ENCODE assay signal across 10 cellular contexts in genomic region chr3:99938270-99938955, GRCh38.
DNase-seq lines count a peak whose midpoint lies in the region; ATAC-seq and TF ChIP-seq lines count a peak whose summit lies in the region.
"Had no signal": no experiment of that assay in that cellular context is flagged by ENCODE, and none has a peak within 500 bp of the region (broad histone marks: within the 10 kb centered on the region; RNA-seq: fewer than 3 reads in every experiment).

No MANE protein-coding gene starts in this region.

- peaks cover 0 to 2% (median 0%) of the 10 kb centered on the region in 4 donors for H3K4me1 Mint-ChIP-seq in CD4-positive, alpha-beta memory T cell

- TF ChIP-seq CTCF in brain microvascular endothelial cell (IDR thresholded peaks at IDR 0.05; ENCODE audit: low read depth, low read length, missing control alignments) = no peak
- no peak for TF ChIP-seq CTCF in spleen (IDR thresholded peaks at IDR 0.05 in 8 of 11, conservative IDR thresholded peaks at IDR 0.05 in 3 of 11)

- intact Hi-C loops in spleen (cut with DNase I; ENCODE audit: low total_unique reads) = no loop called here
- intact Hi-C loops in CD4-positive, alpha-beta memory T cell (cut with micrococcal nuclease) = no loop called here

- peak overlapping the region; percentile 8 for H3K27ac ChIP-seq in brain microvascular endothelial cell
- peak overlapping the region; percentile 39 for H3K27ac ChIP-seq in skeletal muscle tissue (ENCODE audit: low read depth, low read length)
- H3K27ac ChIP-seq in spleen = no peak overlapping the region
- H3K27ac ChIP-seq in CD4-positive, alpha-beta memory T cell (ENCODE audit: low read depth, low read length) = no peak overlapping the region

- peaks cover 0 to 7% of the 10 kb centered on the region in 2 donors for H3K36me3 Mint-ChIP-seq in CD4-positive, alpha-beta memory T cell

- no peak overlapping the region for H3K27ac Mint-ChIP-seq in CD4-positive, alpha-beta memory T cell

- H3K27me3 Mint-ChIP-seq in CD4-positive, alpha-beta memory T cell = no peaks in the 10 kb centered on the region

- no peaks in the 10 kb centered on the region for H3K27me3 ChIP-seq in brain microvascular endothelial cell (replicated peaks)
- no peaks in the 10 kb centered on the region for H3K27me3 ChIP-seq in skeletal muscle tissue (ENCODE audit: control insufficient read depth in 3 of 3, insufficient read depth in 3 of 3, low read length in 3 of 3)
- no peaks in the 10 kb centered on the region for H3K27me3 ChIP-seq in spleen (replicated peaks in 1 of 7)
- H3K27me3 ChIP-seq in CD4-positive, alpha-beta memory T cell (ENCODE audit: insufficient read depth, low read length) = no peaks in the 10 kb centered on the region

- POLR2A ChIA-PET in CD4-positive, alpha-beta memory T cell (lab: Charles Lee; ENCODE audit: partially characterized antibody) = no interaction called here

- no peaks in the 10 kb centered on the region for H3K9me3 ChIP-seq in skeletal muscle tissue (ENCODE audit: control insufficient read depth in 3 of 3, low read length in 3 of 3)
- no peaks in the 10 kb centered on the region for H3K9me3 ChIP-seq in spleen
- no peaks in the 10 kb centered on the region for H3K9me3 ChIP-seq in CD4-positive, alpha-beta memory T cell (ENCODE audit: control insufficient read depth in 1 of 2, low read length in 2 of 2)

- H3K4me3 Mint-ChIP-seq in CD4-positive, alpha-beta memory T cell = peak overlapping the region in 1 of 8 donors; percentile 31

- H3K4me3 ChIP-seq in brain microvascular endothelial cell (ENCODE audit: low read depth, low read length) (no peak overlapping the region), skeletal muscle tissue (ENCODE audit: low read length in 3 of 3) (no peak overlapping the region), spleen (no peak overlapping the region)
- H3K4me3 ChIP-seq in CD4-positive, alpha-beta memory T cell (ENCODE audit: low read length in 2 of 2) = no peak overlapping the region

- in situ Hi-C loops in brain microvascular endothelial cell (cut with HindIII; ENCODE audit: low pct_ligation_motif_present, low sequenced_read_pairs) = no loop called here

- H3K36me3 ChIP-seq in brain microvascular endothelial cell (replicated peaks) (no peaks in the 10 kb centered on the region), skeletal muscle tissue (ENCODE audit: control insufficient read depth in 3 of 3, insufficient read depth in 3 of 3, low read length in 3 of 3) (no peaks in the 10 kb centered on the region), spleen (no peaks in the 10 kb centered on the region)
- no peaks in the 10 kb centered on the region for H3K36me3 ChIP-seq in CD4-positive, alpha-beta memory T cell (ENCODE audit: insufficient read depth, low read length)

- WGBS in spleen, 5 donors = 65 to 78% (median 69%) methylated on average over 3 of the region's 3 CpGs

- H3K9ac ChIP-seq in skeletal muscle tissue (ENCODE audit: low read depth in 1 of 3, low read length in 3 of 3) = no peak overlapping the region

- no peaks in the 10 kb centered on the region for H3K9me3 Mint-ChIP-seq in CD4-positive, alpha-beta memory T cell

- CTCF ChIA-PET in CD4-positive, alpha-beta memory T cell (lab: Charles Lee; ENCODE audit: partially characterized antibody) = no interaction called here

- peak; percentile 58 for ATAC-seq in GM18861 (IDR thresholded peaks at IDR 0.05; ENCODE audit: unreplicated experiment)
- ATAC-seq in HG03378 (IDR thresholded peaks at IDR 0.05; ENCODE audit: unreplicated experiment) = peak; percentile 74

- peaks cover 25 to 29% (median 28%) of the 10 kb centered on the region in 3 donors for H3K4me1 ChIP-seq in skeletal muscle tissue (ENCODE audit: control insufficient read depth in 3 of 3, insufficient read depth in 3 of 3, low read length in 3 of 3)
- H3K4me1 ChIP-seq in spleen = peaks cover 0 to 22% (median 3%) of the 10 kb centered on the region in 6 donors
- H3K4me1 ChIP-seq in CD4-positive, alpha-beta memory T cell (ENCODE audit: insufficient read depth, low read length) = no peaks in the 10 kb centered on the region

- no peak for TF ChIP-seq POLR2A in spleen (IDR thresholded peaks at IDR 0.05)

- peak; percentile 28 for DNase-seq in brain microvascular endothelial cell
- DNase-seq in CD1c-positive myeloid dendritic cell (ENCODE audit: extremely low spot score) = no peak
- no peak for DNase-seq in spleen
- no peak for DNase-seq in DMS114 treated with DMSO at 0.1 percent for 48 hours (lab: John Stamatoyannopoulos, UW; ENCODE audit: unreplicated experiment)
- no peak for DNase-seq in CD4-positive, alpha-beta memory T cell
- DNase-seq: activated CD4-positive, alpha-beta T cell treated with anti-CD3 and anti-CD28 coated beads for 48 hours; NCI-H1105 had no signal

Comparison
In these comparisons a context has a peak if more than half of its experiments do, and no peak if none do; other contexts are left out.
1. H3K27ac ChIP-seq: peak in brain microvascular endothelial cell (single experiment) and skeletal muscle tissue (single experiment); none in spleen (0 of 8) and CD4-positive, alpha-beta memory T cell (single experiment).